In the genomic region with DNA sequence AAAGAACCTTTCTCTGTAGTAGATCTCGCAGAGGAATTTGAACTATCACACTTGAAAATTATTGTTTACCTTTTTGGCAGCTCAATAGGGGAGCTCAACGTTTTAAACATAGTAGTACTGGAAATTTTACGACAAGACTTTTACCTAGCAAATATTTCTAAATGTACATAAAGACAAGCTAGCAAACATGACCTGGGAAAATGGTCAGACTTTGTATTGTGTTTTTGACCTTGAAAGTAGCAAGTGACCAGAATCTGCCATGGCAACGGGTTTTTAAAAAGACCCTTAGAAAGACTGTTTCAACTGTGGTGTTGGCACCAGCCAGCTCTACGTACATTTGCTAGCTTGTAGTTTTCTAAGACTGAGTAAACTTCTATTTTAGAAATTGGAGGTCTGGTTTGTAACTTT, we compare ENCODE assay signal across 1 cellular context.
TF ChIP-seq lines count a peak whose summit lies in the region.

No MANE protein-coding gene starts in this region.

TF ChIP-seq in HepG2, 621 proteins besides CTCF, POLR2A, EP300 and RAD21 (continued from another document and continues in another):
- TF ChIP-seq, protein P1, sequence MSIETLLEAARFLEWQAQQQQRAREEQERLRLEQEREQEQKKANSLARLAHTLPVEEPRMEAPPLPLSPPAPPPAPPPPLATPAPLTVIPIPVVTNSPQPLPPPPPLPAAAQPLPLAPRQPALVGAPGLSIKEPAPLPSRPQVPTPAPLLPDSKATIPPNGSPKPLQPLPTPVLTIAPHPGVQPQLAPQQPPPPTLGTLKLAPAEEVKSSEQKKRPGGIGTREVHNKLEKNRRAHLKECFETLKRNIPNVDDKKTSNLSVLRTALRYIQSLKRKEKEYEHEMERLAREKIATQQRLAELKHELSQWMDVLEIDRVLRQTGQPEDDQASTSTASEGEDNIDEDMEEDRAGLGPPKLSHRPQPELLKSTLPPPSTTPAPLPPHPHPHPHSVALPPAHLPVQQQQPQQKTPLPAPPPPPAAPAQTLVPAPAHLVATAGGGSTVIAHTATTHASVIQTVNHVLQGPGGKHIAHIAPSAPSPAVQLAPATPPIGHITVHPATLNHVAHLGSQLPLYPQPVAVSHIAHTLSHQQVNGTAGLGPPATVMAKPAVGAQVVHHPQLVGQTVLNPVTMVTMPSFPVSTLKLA (IDR thresholded peaks at IDR 0.05): no peak
- TF ChIP-seq SRSF4 (IDR thresholded peaks at IDR 0.05; ENCODE audit: low read depth, low read length, poor library complexity, severe bottlenecking) (no peak), ZNF557 (CRISPR knock-in tag; IDR thresholded peaks at IDR 0.05) (no peak), RFX5 (IDR thresholded peaks at IDR 0.05; ENCODE audit: low read depth, low read length) (peak; percentile 54; the same call in 1 of the 2 replicates), ZNF564 (CRISPR knock-in tag; IDR thresholded peaks at IDR 0.05) (no peak), ZNF121 (CRISPR knock-in tag; IDR thresholded peaks at IDR 0.05) (no peak), ZKSCAN8 (CRISPR knock-in tag; IDR thresholded peaks at IDR 0.05; ENCODE audit: borderline replicate concordance) (peak; percentile 54; the same call in 1 of the 2 replicates), CENPT (CRISPR knock-in tag; IDR thresholded peaks at IDR 0.05; ENCODE audit: low read depth) (no peak), ATAD3A (CRISPR knock-in tag; IDR thresholded peaks at IDR 0.05) (no peak), ZNF510 (CRISPR knock-in tag; IDR thresholded peaks at IDR 0.05; ENCODE audit: low read depth) (no peak), ZBTB38 (CRISPR knock-in tag; IDR thresholded peaks at IDR 0.05) (no peak), ZNF878 (CRISPR knock-in tag; IDR thresholded peaks at IDR 0.05) (no peak), ZNF24 (IDR thresholded peaks at IDR 0.05) (no peak), CBX1 (IDR thresholded peaks at IDR 0.05; ENCODE audit: low read depth) (no peak), SOX6 (IDR thresholded peaks at IDR 0.05) (no peak), SOX6 (CRISPR knock-in tag; IDR thresholded peaks at IDR 0.05) (peak; percentile 93), ZNF660 (CRISPR knock-in tag; IDR thresholded peaks at IDR 0.05; ENCODE audit: borderline replicate concordance, low read depth) (no peak), ZNF619 (CRISPR knock-in tag; IDR thresholded peaks at IDR 0.05) (no peak), RFXANK (CRISPR knock-in tag; IDR thresholded peaks at IDR 0.05) (no peak), REXO4 (CRISPR knock-in tag; IDR thresholded peaks at IDR 0.05; ENCODE audit: borderline replicate concordance) (no peak), ZBTB7A (CRISPR knock-in tag; IDR thresholded peaks at IDR 0.05) (no peak), ZNF367 (CRISPR knock-in tag; IDR thresholded peaks at IDR 0.05; ENCODE audit: borderline replicate concordance) (no peak), KLF11 (CRISPR knock-in tag; IDR thresholded peaks at IDR 0.05) (no peak), HIVEP1 (CRISPR knock-in tag; IDR thresholded peaks at IDR 0.05) (no peak), ZBTB7B (CRISPR knock-in tag; IDR thresholded peaks at IDR 0.05) (no peak), NFKB2 (CRISPR knock-in tag; IDR thresholded peaks at IDR 0.05; ENCODE audit: borderline replicate concordance) (no peak), TAF1 (CRISPR knock-in tag; IDR thresholded peaks at IDR 0.05) (no peak), MBD4 (IDR thresholded peaks at IDR 0.05; ENCODE audit: borderline replicate concordance, low read length) (no peak), ATF7 (IDR thresholded peaks at IDR 0.05) (no peak), ATF7 (CRISPR knock-in tag; IDR thresholded peaks at IDR 0.05) (no peak), ATM (IDR thresholded peaks at IDR 0.05; ENCODE audit: borderline replicate concordance) (no peak), THAP11 (CRISPR knock-in tag; IDR thresholded peaks at IDR 0.05) (peak; percentile 67; the same call in 1 of the 2 replicates), KDM5A (IDR thresholded peaks at IDR 0.05; ENCODE audit: borderline replicate concordance, low read length) (no peak), ZKSCAN5 (CRISPR knock-in tag; IDR thresholded peaks at IDR 0.05) (no peak), ZNF10 (CRISPR knock-in tag; IDR thresholded peaks at IDR 0.05; ENCODE audit: borderline replicate concordance, low read depth) (no peak)
- TF ChIP-seq, protein P2, sequence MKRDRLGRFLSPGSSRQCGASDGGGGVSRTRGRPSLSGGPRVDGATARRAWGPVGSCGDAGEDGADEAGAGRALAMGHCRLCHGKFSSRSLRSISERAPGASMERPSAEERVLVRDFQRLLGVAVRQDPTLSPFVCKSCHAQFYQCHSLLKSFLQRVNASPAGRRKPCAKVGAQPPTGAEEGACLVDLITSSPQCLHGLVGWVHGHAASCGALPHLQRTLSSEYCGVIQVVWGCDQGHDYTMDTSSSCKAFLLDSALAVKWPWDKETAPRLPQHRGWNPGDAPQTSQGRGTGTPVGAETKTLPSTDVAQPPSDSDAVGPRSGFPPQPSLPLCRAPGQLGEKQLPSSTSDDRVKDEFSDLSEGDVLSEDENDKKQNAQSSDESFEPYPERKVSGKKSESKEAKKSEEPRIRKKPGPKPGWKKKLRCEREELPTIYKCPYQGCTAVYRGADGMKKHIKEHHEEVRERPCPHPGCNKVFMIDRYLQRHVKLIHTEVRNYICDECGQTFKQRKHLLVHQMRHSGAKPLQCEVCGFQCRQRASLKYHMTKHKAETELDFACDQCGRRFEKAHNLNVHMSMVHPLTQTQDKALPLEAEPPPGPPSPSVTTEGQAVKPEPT (CRISPR knock-in tag; IDR thresholded peaks at IDR 0.05; ENCODE audit: low read depth): no peak
- TF ChIP-seq, protein P3, sequence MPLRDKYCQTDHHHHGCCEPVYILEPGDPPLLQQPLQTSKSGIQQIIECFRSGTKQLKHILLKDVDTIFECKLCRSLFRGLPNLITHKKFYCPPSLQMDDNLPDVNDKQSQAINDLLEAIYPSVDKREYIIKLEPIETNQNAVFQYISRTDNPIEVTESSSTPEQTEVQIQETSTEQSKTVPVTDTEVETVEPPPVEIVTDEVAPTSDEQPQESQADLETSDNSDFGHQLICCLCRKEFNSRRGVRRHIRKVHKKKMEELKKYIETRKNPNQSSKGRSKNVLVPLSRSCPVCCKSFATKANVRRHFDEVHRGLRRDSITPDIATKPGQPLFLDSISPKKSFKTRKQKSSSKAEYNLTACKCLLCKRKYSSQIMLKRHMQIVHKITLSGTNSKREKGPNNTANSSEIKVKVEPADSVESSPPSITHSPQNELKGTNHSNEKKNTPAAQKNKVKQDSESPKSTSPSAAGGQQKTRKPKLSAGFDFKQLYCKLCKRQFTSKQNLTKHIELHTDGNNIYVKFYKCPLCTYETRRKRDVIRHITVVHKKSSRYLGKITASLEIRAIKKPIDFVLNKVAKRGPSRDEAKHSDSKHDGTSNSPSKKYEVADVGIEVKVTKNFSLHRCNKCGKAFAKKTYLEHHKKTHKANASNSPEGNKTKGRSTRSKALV (CRISPR knock-in tag; IDR thresholded peaks at IDR 0.05): no peak
- TF ChIP-seq, protein P4, sequence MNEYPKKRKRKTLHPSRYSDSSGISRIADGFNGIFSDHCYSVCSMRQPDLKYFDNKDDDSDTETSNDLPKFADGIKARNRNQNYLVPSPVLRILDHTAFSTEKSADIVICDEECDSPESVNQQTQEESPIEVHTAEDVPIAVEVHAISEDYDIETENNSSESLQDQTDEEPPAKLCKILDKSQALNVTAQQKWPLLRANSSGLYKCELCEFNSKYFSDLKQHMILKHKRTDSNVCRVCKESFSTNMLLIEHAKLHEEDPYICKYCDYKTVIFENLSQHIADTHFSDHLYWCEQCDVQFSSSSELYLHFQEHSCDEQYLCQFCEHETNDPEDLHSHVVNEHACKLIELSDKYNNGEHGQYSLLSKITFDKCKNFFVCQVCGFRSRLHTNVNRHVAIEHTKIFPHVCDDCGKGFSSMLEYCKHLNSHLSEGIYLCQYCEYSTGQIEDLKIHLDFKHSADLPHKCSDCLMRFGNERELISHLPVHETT (CRISPR knock-in tag; conservative IDR thresholded peaks at IDR 0.05): no peak
- TF ChIP-seq, protein P5, sequence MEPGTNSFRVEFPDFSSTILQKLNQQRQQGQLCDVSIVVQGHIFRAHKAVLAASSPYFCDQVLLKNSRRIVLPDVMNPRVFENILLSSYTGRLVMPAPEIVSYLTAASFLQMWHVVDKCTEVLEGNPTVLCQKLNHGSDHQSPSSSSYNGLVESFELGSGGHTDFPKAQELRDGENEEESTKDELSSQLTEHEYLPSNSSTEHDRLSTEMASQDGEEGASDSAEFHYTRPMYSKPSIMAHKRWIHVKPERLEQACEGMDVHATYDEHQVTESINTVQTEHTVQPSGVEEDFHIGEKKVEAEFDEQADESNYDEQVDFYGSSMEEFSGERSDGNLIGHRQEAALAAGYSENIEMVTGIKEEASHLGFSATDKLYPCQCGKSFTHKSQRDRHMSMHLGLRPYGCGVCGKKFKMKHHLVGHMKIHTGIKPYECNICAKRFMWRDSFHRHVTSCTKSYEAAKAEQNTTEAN (CRISPR knock-in tag; conservative IDR thresholded peaks at IDR 0.05): peak; percentile 52; the same call in 1 of the 2 replicates
- TF ChIP-seq, protein P6, sequence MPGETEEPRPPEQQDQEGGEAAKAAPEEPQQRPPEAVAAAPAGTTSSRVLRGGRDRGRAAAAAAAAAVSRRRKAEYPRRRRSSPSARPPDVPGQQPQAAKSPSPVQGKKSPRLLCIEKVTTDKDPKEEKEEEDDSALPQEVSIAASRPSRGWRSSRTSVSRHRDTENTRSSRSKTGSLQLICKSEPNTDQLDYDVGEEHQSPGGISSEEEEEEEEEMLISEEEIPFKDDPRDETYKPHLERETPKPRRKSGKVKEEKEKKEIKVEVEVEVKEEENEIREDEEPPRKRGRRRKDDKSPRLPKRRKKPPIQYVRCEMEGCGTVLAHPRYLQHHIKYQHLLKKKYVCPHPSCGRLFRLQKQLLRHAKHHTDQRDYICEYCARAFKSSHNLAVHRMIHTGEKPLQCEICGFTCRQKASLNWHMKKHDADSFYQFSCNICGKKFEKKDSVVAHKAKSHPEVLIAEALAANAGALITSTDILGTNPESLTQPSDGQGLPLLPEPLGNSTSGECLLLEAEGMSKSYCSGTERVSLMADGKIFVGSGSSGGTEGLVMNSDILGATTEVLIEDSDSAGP (CRISPR knock-in tag; IDR thresholded peaks at IDR 0.05; ENCODE audit: borderline replicate concordance): no peak
- TF ChIP-seq, protein P7, sequence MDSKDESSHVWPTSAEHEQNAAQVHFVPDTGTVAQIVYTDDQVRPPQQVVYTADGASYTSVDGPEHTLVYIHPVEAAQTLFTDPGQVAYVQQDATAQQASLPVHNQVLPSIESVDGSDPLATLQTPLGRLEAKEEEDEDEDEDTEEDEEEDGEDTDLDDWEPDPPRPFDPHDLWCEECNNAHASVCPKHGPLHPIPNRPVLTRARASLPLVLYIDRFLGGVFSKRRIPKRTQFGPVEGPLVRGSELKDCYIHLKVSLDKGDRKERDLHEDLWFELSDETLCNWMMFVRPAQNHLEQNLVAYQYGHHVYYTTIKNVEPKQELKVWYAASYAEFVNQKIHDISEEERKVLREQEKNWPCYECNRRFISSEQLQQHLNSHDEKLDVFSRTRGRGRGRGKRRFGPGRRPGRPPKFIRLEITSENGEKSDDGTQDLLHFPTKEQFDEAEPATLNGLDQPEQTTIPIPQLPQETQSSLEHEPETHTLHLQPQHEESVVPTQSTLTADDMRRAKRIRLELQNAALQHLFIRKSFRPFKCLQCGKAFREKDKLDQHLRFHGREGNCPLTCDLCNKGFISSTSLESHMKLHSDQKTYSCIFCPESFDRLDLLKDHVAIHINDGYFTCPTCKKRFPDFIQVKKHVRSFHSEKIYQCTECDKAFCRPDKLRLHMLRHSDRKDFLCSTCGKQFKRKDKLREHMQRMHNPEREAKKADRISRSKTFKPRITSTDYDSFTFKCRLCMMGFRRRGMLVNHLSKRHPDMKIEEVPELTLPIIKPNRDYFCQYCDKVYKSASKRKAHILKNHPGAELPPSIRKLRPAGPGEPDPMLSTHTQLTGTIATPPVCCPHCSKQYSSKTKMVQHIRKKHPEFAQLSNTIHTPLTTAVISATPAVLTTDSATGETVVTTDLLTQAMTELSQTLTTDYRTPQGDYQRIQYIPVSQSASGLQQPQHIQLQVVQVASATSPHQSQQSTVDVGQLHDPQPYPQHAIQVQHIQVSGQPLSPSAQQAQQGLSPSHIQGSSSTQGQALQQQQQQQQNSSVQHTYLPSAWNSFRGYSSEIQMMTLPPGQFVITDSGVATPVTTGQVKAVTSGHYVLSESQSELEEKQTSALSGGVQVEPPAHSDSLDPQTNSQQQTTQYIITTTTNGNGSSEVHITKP (CRISPR knock-in tag; IDR thresholded peaks at IDR 0.05; ENCODE audit: low read depth): no peak
- TF ChIP-seq, protein P8, sequence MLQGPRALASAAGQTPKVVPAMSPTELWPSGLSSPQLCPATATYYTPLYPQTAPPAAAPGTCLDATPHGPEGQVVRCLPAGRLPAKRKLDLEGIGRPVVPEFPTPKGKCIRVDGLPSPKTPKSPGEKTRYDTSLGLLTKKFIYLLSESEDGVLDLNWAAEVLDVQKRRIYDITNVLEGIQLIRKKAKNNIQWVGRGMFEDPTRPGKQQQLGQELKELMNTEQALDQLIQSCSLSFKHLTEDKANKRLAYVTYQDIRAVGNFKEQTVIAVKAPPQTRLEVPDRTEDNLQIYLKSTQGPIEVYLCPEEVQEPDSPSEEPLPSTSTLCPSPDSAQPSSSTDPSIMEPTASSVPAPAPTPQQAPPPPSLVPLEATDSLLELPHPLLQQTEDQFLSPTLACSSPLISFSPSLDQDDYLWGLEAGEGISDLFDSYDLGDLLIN (CRISPR knock-in tag; IDR thresholded peaks at IDR 0.05; ENCODE audit: borderline replicate concordance): no peak
- TF ChIP-seq, protein P9, sequence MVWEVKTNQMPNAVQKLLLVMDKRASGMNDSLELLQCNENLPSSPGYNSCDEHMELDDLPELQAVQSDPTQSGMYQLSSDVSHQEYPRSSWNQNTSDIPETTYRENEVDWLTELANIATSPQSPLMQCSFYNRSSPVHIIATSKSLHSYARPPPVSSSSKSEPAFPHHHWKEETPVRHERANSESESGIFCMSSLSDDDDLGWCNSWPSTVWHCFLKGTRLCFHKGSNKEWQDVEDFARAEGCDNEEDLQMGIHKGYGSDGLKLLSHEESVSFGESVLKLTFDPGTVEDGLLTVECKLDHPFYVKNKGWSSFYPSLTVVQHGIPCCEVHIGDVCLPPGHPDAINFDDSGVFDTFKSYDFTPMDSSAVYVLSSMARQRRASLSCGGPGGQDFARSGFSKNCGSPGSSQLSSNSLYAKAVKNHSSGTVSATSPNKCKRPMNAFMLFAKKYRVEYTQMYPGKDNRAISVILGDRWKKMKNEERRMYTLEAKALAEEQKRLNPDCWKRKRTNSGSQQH (CRISPR knock-in tag; IDR thresholded peaks at IDR 0.05; ENCODE audit: low read depth): peak; percentile 53; the same call in 1 of the 2 replicates
